Comparison of ENCODE assay signal across 1 cellular context in the genomic region with DNA sequence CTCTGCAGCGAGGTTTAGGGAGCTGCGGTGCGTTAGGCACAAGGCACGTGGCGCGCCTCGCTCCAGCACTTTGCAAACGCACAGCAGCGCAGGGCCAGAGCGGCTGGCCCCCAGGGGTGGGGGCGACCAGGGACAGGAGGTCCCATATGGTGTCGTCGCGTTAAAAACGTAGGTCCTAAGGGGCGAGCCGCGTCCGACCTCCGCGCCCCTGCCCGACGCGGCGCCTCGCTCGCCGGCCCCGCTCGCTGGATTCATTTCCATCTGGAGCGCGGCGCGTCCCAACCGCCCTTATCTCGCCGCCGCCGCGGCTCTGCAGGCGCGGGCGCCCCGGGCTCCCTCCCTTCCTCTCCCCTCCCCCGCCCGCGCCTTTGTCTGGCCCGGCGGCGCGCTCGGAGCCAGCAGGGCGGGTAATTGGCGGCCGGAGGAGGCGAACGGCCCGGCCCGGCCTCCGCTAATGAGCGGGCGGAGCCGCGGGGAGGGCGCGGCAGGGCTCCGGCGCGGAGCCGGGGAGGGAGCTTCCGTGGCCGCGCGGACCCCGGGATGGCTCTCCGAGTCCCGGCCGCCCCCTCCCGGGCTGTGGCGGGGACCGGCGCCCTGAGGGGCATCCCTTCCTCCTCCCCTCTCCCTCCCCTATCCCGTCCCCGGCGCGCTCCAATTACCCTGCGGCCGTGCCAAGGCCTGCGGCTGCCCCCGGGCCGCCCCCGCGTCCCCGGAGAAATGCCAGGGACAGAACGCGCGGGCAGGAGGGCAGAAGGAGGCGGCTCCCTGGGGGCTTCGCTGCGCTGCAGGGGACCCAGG.
TF ChIP-seq lines count a peak whose summit lies in the region.

No MANE protein-coding gene starts in this region.

TF ChIP-seq in K562, 482 proteins besides CTCF, POLR2A, EP300 and RAD21 (continued from another document and continues in another):
- TF ChIP-seq FUS (optimal IDR thresholded peaks at IDR 0.05; ENCODE audit: low read depth, low read length) (no peak), POLR3A (IDR thresholded peaks at IDR 0.05; ENCODE audit: borderline replicate concordance, extremely low read depth, insufficient read depth, insufficient read length) (no peak), ZNF197 (CRISPR knock-in tag; IDR thresholded peaks at IDR 0.05; ENCODE audit: low read depth) (no peak), ZNF707 (CRISPR knock-in tag; conservative IDR thresholded peaks at IDR 0.05) (no peak), ZNF699 (CRISPR knock-in tag; IDR thresholded peaks at IDR 0.05; ENCODE audit: insufficient replicate concordance) (no peak), MCM7 (IDR thresholded peaks at IDR 0.05) (no peak), PHTF2 (CRISPR knock-in tag; IDR thresholded peaks at IDR 0.05) (no peak), ZNF184 (CRISPR knock-in tag; IDR thresholded peaks at IDR 0.05) (no peak), ZNF23 (CRISPR knock-in tag; IDR thresholded peaks at IDR 0.05) (no peak), MTA1 (IDR thresholded peaks at IDR 0.05; ENCODE audit: borderline replicate concordance) (no peak), BMI1 (IDR thresholded peaks at IDR 0.05; ENCODE audit: low read length) (no peak), CBFB (CRISPR knock-in tag; IDR thresholded peaks at IDR 0.05) (no peak), SIX5 (IDR thresholded peaks at IDR 0.05; ENCODE audit: borderline replicate concordance in 1 of 2, insufficient read depth in 1 of 2, low read depth in 1 of 2, low read length in 2 of 2) (no peak), PTRF (tag; IDR thresholded peaks at IDR 0.05) (no peak), JUNB (CRISPR knock-in tag; conservative IDR thresholded peaks at IDR 0.05) (no peak), CEBPB (tag; IDR thresholded peaks at IDR 0.05) (no peak), MCM3 (IDR thresholded peaks at IDR 0.05) (no peak), SFPQ (IDR thresholded peaks at IDR 0.05; ENCODE audit: low read depth, low read length) (no peak), ETV1 (tag; conservative IDR thresholded peaks at IDR 0.05; ENCODE audit: low read depth) (no peak), NCOR1 (IDR thresholded peaks at IDR 0.05) (peak; percentile 78), GABPB1 (CRISPR knock-in tag; IDR thresholded peaks at IDR 0.05) (peak; percentile 29; the same call in 1 of the 2 replicates), HMGXB4 (CRISPR knock-in tag; IDR thresholded peaks at IDR 0.05) (no peak), ZNF76 (CRISPR knock-in tag; IDR thresholded peaks at IDR 0.05; ENCODE audit: borderline replicate concordance) (no peak), SNRNP70 (optimal IDR thresholded peaks at IDR 0.05; ENCODE audit: low read depth, low read length) (no peak), ZBTB40 (IDR thresholded peaks at IDR 0.05) (no peak), ZBTB40 (CRISPR knock-in tag; IDR thresholded peaks at IDR 0.05) (no peak), FOXO4 (CRISPR knock-in tag; IDR thresholded peaks at IDR 0.05) (no peak), U2AF2 (optimal IDR thresholded peaks at IDR 0.05; ENCODE audit: low read depth, low read length) (no peak), CEBPG (CRISPR knock-in tag; IDR thresholded peaks at IDR 0.05) (no peak), CEBPG (tag; conservative IDR thresholded peaks at IDR 0.05 in 1 of 2, IDR thresholded peaks at IDR 0.05 in 1 of 2) (no peak)
- TF ChIP-seq, protein P1, sequence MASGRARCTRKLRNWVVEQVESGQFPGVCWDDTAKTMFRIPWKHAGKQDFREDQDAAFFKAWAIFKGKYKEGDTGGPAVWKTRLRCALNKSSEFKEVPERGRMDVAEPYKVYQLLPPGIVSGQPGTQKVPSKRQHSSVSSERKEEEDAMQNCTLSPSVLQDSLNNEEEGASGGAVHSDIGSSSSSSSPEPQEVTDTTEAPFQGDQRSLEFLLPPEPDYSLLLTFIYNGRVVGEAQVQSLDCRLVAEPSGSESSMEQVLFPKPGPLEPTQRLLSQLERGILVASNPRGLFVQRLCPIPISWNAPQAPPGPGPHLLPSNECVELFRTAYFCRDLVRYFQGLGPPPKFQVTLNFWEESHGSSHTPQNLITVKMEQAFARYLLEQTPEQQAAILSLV (tag; IDR thresholded peaks at IDR 0.05), result no peak
- TF ChIP-seq, protein P2, sequence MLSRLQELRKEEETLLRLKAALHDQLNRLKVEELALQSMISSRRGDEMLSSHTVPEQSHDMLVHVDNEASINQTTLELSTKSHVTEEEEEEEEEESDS (CRISPR knock-in tag; IDR thresholded peaks at IDR 0.05), result no peak
- TF ChIP-seq, protein P3, sequence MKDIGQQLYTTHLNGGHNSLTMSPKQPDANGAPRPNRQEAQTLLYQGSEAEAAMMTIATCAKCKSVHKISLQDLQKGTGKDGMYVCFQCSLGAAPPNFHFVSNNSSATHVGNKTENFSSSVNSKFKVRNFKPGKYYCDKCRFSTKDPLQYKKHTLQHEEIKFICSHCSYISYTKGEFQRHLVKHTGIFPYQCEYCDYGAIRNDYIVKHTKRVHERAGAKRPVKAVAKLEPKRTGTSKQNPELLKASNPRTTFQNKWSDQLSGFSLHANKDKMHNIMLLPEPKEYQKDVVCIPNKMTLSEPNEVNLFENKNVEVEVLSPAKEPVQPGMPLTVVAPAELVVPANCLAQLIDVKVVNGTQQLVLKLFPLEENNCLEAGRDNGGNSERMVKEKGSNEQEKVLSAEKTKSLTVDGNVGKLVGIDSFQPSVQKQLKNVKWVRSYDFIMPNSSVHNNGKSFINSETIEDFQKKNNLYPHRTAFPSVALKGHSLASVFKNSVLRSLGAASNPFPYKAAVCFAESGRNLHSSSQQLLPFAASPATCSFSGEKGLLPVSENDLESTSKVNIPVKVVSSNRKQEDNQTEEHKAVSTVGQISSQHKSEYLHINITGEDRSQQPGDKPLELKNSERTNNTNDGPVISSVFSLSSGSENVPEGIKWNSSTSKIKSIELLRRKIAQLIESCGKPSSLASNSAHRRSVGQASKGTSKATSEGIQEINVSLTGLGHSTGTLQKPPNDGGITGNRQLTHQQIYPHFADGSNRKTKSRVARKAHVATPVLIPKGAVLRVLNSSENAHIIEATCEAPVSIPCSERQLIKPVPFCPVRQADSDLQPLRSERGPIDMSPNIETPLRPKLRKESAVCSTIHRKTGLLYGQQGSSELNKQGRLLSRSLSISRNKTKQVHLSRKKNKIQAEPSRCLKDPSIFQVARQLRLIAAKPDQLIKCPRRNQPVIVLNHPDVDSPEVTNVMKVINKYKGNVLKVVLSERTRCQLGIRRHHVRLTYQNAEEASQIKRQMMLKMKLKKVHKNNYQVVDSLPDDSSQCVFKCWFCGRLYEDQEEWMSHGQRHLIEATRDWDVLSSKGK (CRISPR knock-in tag; IDR thresholded peaks at IDR 0.05), result no peak
- TF ChIP-seq, protein P4, sequence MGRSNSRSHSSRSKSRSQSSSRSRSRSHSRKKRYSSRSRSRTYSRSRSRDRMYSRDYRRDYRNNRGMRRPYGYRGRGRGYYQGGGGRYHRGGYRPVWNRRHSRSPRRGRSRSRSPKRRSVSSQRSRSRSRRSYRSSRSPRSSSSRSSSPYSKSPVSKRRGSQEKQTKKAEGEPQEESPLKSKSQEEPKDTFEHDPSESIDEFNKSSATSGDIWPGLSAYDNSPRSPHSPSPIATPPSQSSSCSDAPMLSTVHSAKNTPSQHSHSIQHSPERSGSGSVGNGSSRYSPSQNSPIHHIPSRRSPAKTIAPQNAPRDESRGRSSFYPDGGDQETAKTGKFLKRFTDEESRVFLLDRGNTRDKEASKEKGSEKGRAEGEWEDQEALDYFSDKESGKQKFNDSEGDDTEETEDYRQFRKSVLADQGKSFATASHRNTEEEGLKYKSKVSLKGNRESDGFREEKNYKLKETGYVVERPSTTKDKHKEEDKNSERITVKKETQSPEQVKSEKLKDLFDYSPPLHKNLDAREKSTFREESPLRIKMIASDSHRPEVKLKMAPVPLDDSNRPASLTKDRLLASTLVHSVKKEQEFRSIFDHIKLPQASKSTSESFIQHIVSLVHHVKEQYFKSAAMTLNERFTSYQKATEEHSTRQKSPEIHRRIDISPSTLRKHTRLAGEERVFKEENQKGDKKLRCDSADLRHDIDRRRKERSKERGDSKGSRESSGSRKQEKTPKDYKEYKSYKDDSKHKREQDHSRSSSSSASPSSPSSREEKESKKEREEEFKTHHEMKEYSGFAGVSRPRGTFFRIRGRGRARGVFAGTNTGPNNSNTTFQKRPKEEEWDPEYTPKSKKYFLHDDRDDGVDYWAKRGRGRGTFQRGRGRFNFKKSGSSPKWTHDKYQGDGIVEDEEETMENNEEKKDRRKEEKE (IDR thresholded peaks at IDR 0.05; ENCODE audit: borderline replicate concordance in 1 of 2, control insufficient read depth in 1 of 2, low read depth in 2 of 2, low read length in 1 of 2), result no peak
